In the genomic region with DNA sequence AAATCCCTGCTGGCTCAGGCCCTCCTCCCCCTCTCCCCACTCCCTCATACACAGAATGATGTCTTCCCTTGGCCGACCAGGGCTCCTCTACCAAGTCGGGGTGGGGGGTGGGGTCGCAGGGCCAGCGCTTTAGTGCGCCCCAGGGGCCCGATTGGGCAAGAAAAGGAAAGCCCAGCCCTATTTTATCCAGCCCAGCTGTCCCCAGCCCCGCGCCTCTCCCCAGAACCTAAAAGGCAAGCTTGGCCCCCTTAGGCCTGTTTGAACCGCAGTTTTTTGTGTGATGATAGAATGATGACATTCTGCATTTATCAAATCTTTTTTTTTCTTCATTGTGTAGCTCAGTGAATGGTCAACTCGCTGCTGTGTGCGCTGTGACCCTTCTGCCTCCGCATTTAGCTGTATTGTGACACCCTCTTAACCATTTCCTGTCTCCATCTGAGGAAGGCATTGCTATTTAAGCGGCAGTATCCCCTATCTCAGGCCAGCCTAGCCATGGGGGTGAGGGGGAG, we compare ENCODE assay signal across 8 cellular contexts.
DNase-seq lines count a peak whose midpoint lies in the region; ATAC-seq and TF ChIP-seq lines count a peak whose summit lies in the region.

No MANE protein-coding gene starts in this region.

- H3K27me3 ChIP-seq in CD8-positive, alpha-beta memory T cell (ENCODE audit: insufficient read depth, low read length, poor library complexity, severe bottlenecking), result peaks cover 13% of the 10 kb centered on the region
- H3K27me3 ChIP-seq in naive thymus-derived CD4-positive, alpha-beta T cell (ENCODE audit: control insufficient read depth in 2 of 2, insufficient read depth in 2 of 2, low read length in 2 of 2), result peaks cover 0 to 4% of the 10 kb centered on the region in 2 donors
- no peaks in the 10 kb centered on the region for H3K27me3 ChIP-seq in foreskin keratinocyte

- no peaks in the 10 kb centered on the region for H3K9me3 Mint-ChIP-seq in CD8-positive, alpha-beta memory T cell
- H3K9me3 Mint-ChIP-seq in naive thymus-derived CD4-positive, alpha-beta T cell, result peaks cover 0 to 4% (median 0%) of the 10 kb centered on the region in 11 donors

- POLR2A ChIA-PET in CD8-positive, alpha-beta memory T cell (lab: Charles Lee), result no interaction called here
- POLR2A ChIA-PET in naive thymus-derived CD4-positive, alpha-beta T cell (lab: Charles Lee), result no interaction called here

- intact Hi-C loops in naive thymus-derived CD4-positive, alpha-beta T cell (cut with micrococcal nuclease), result loop anchor here in 1 of 2 donors (1.0 kb wide), 1 partner anchor 8 kb away; no protein-coding TSS in a partner anchor

- H3K36me3 ChIP-seq in CD8-positive, alpha-beta memory T cell (ENCODE audit: insufficient read depth, low read length), result no peaks in the 10 kb centered on the region
- no peaks in the 10 kb centered on the region for H3K36me3 ChIP-seq in naive thymus-derived CD4-positive, alpha-beta T cell (ENCODE audit: control insufficient read depth in 2 of 3, insufficient read depth in 3 of 3, low read length in 3 of 3)

- no peak overlapping the region for H3K27ac ChIP-seq in CD8-positive, alpha-beta memory T cell (ENCODE audit: low read depth, low read length)
- H3K27ac ChIP-seq in naive thymus-derived CD4-positive, alpha-beta T cell (ENCODE audit: low read depth, low read length), result no peak overlapping the region
- no peak overlapping the region for H3K27ac ChIP-seq in foreskin keratinocyte

- H3K27me3 Mint-ChIP-seq in CD8-positive, alpha-beta memory T cell, result peaks cover 42 to 77% of the 10 kb centered on the region in 2 donors
- peaks cover 33 to 71% (median 53%) of the 10 kb centered on the region in 5 donors for H3K27me3 Mint-ChIP-seq in naive thymus-derived CD4-positive, alpha-beta T cell

- peak overlapping the region in 4 of 8 donors; percentile 6 to 60 (median 28) for H3K27ac Mint-ChIP-seq in CD8-positive, alpha-beta memory T cell
- peak overlapping the region in 2 of 9 donors; percentile 21 to 73 for H3K27ac Mint-ChIP-seq in naive thymus-derived CD4-positive, alpha-beta T cell

- H3K4me3 Mint-ChIP-seq in CD8-positive, alpha-beta memory T cell, result peak overlapping the region; percentile 66 to 93 (median 87)
- peak overlapping the region; percentile 57 to 97 (median 77) for H3K4me3 Mint-ChIP-seq in naive thymus-derived CD4-positive, alpha-beta T cell

- no peak for DNase-seq in CD8-positive, alpha-beta memory T cell
- DNase-seq in NCI-H1092 (lab: John Stamatoyannopoulos, UW), result peak; percentile 39
- peak; percentile 36 for DNase-seq in choroid plexus epithelial cell (ENCODE audit: low read depth)
- no peak for DNase-seq in naive thymus-derived CD4-positive, alpha-beta T cell
- DNase-seq in left lobe of liver (ENCODE audit: low spot score), result no peak
- no peak for DNase-seq in foreskin keratinocyte

- CTCF ChIA-PET in CD8-positive, alpha-beta memory T cell (lab: Charles Lee), result interaction anchor here (1.2 kb wide), 1 partner anchor 162 kb away, joined by 3 read pairs; a partner anchor contains a TSS
- CTCF ChIA-PET in naive thymus-derived CD4-positive, alpha-beta T cell (lab: Charles Lee), result interaction anchor here (0.7 kb wide), 1 partner anchor 14 kb away, joined by 5 read pairs; no protein-coding TSS in a partner anchor

- H3K4me1 ChIP-seq in CD8-positive, alpha-beta memory T cell (ENCODE audit: insufficient read depth, low read length), result no peaks in the 10 kb centered on the region
- peaks cover 0 to 4% of the 10 kb centered on the region in 2 donors for H3K4me1 ChIP-seq in naive thymus-derived CD4-positive, alpha-beta T cell (ENCODE audit: control insufficient read depth in 2 of 2, insufficient read depth in 2 of 2, low read length in 2 of 2)
- H3K4me1 ChIP-seq in foreskin keratinocyte, result peaks cover 9% of the 10 kb centered on the region

- TF ChIP-seq CTCF in choroid plexus epithelial cell (conservative IDR thresholded peaks at IDR 0.05; ENCODE audit: low read depth, low read length) (no peak), foreskin keratinocyte (conservative IDR thresholded peaks at IDR 0.05) (no peak)

- H3K4me1 Mint-ChIP-seq in CD8-positive, alpha-beta memory T cell, result peaks cover 34 to 55% (median 39%) of the 10 kb centered on the region in 3 donors
- peaks cover 19 to 68% (median 27%) of the 10 kb centered on the region in 7 donors for H3K4me1 Mint-ChIP-seq in naive thymus-derived CD4-positive, alpha-beta T cell

- H3K4me3 ChIP-seq in CD8-positive, alpha-beta memory T cell (ENCODE audit: low read length), result no peak overlapping the region
- H3K4me3 ChIP-seq in choroid plexus epithelial cell (ENCODE audit: low read depth, low read length), result peak overlapping the region; percentile 52
- H3K4me3 ChIP-seq in naive thymus-derived CD4-positive, alpha-beta T cell (ENCODE audit: low read length), result no peak overlapping the region

- peak; percentile 34 for ATAC-seq in naive thymus-derived CD4-positive, alpha-beta T cell
- ATAC-seq in HG03520 (IDR thresholded peaks at IDR 0.05; ENCODE audit: unreplicated experiment), result no peak
- no peak for ATAC-seq in left lobe of liver
- ATAC-seq in foreskin keratinocyte, result no peak
- no peak for ATAC-seq in GM21786 (IDR thresholded peaks at IDR 0.05; ENCODE audit: unreplicated experiment)

- no peaks in the 10 kb centered on the region for H3K36me3 Mint-ChIP-seq in CD8-positive, alpha-beta memory T cell
- peaks cover 0 to 6% (median 0%) of the 10 kb centered on the region in 5 donors for H3K36me3 Mint-ChIP-seq in naive thymus-derived CD4-positive, alpha-beta T cell

- no peaks in the 10 kb centered on the region for H3K9me3 ChIP-seq in CD8-positive, alpha-beta memory T cell (ENCODE audit: low read length)
- no peaks in the 10 kb centered on the region for H3K9me3 ChIP-seq in naive thymus-derived CD4-positive, alpha-beta T cell (ENCODE audit: control insufficient read depth in 2 of 3, low read length in 3 of 3)

Comparison
In these comparisons a context has a peak if more than half of its experiments do, and no peak if none do; other contexts are left out.
1. DNase-seq: peak in NCI-H1092 (single experiment) and choroid plexus epithelial cell (single experiment); none in CD8-positive, alpha-beta memory T cell (0 of 5), naive thymus-derived CD4-positive, alpha-beta T cell (0 of 9), left lobe of liver (single experiment) and foreskin keratinocyte (0 of 2).